ENCODE assay signal across 9 cellular contexts in genomic region chr4:112895785-112896184, GRCh38.
DNase-seq lines count a peak whose midpoint lies in the region; ATAC-seq lines count a peak whose summit lies in the region.
"Had no signal": no experiment of that assay in that cellular context is flagged by ENCODE, and none has a peak within 500 bp of the region (broad histone marks: within the 10 kb centered on the region; RNA-seq: fewer than 3 reads in every experiment).

No MANE protein-coding gene starts in this region.

- no peaks in the 10 kb centered on the region for H3K36me3 ChIP-seq in HUES64 (ENCODE audit: insufficient read depth, low read length)

- WGBS in HUES64, result 36% methylated on average over 3 of the region's 3 CpGs

- peaks cover 56% of the 10 kb centered on the region for H3K4me1 ChIP-seq in HUES64 (ENCODE audit: insufficient read depth, low read length)

- no peaks in the 10 kb centered on the region for H3K36me3 Mint-ChIP-seq in stimulated activated effector memory CD8-positive, alpha-beta T cell treated with anti-CD3 and anti-CD28 coated beads, Interleukin-12 subunit alpha, Interleukin-12 subunit beta, amount 100 ng/mL, for 72 hours
- H3K36me3 Mint-ChIP-seq: memory B cell had no signal

- H3K4me1 Mint-ChIP-seq in stimulated activated effector memory CD8-positive, alpha-beta T cell treated with anti-CD3 and anti-CD28 coated beads, Interleukin-12 subunit alpha, Interleukin-12 subunit beta, amount 100 ng/mL, for 72 hours, result no peaks in the 10 kb centered on the region

- no peak overlapping the region for H3K4me3 Mint-ChIP-seq in stimulated activated effector memory CD8-positive, alpha-beta T cell treated with anti-CD3 and anti-CD28 coated beads, Interleukin-12 subunit alpha, Interleukin-12 subunit beta, amount 100 ng/mL, for 72 hours
- H3K4me3 Mint-ChIP-seq: memory B cell had no signal

- H3K27ac ChIP-seq in HUES64 (ENCODE audit: low read depth, low read length), result peak overlapping the region; percentile 77

- no peak overlapping the region; the same call in 1 of the 2 replicates for H3K9ac ChIP-seq in HUES64 (ENCODE audit: low read depth, low read length)

- H3K9me3 ChIP-seq in HUES64 (ENCODE audit: insufficient read depth, low read depth, low read length), result no peaks in the 10 kb centered on the region

- no peaks in the 10 kb centered on the region for H3K27me3 ChIP-seq in HUES64 (ENCODE audit: insufficient read depth, low read length)

- H3K4me3 ChIP-seq in HUES64 (ENCODE audit: low read length), result no peak overlapping the region

- no peaks in the 10 kb centered on the region for H3K9me3 Mint-ChIP-seq in stimulated activated effector memory CD8-positive, alpha-beta T cell treated with anti-CD3 and anti-CD28 coated beads, Interleukin-12 subunit alpha, Interleukin-12 subunit beta, amount 100 ng/mL, for 72 hours
- H3K9me3 Mint-ChIP-seq: memory B cell had no signal

- DNase-seq in globus pallidus (ENCODE audit: low spot score), result peak; percentile 89
- no peak for DNase-seq in stimulated activated effector memory CD8-positive, alpha-beta T cell treated with anti-CD3 and anti-CD28 coated beads, Interleukin-12 subunit alpha, Interleukin-12 subunit beta, amount 100 ng/mL, for 72 hours (ENCODE audit: low spot score in 2 of 2)
- DNase-seq in NCI-H1105 treated with DMSO at 0.1 percent for 48 hours (lab: John Stamatoyannopoulos, UW), result no peak
- DNase-seq in DMS114 treated with DMSO at 0.1 percent for 48 hours (lab: John Stamatoyannopoulos, UW; ENCODE audit: unreplicated experiment), result no peak
- no peak for DNase-seq in UCSD-AML1 (lab: John Stamatoyannopoulos, UW; ENCODE audit: unreplicated experiment)
- no peak for DNase-seq in AG20443 (ENCODE audit: low spot score)

- peak; percentile 70 for ATAC-seq in GM21390 (IDR thresholded peaks at IDR 0.05; ENCODE audit: unreplicated experiment)
- peak; percentile 83 for ATAC-seq in stimulated activated effector memory CD8-positive, alpha-beta T cell treated with anti-CD3 and anti-CD28 coated beads, Interleukin-12 subunit alpha, Interleukin-12 subunit beta, amount 100 ng/mL, for 72 hours

- no peak overlapping the region for H3K27ac Mint-ChIP-seq in stimulated activated effector memory CD8-positive, alpha-beta T cell treated with anti-CD3 and anti-CD28 coated beads, Interleukin-12 subunit alpha, Interleukin-12 subunit beta, amount 100 ng/mL, for 72 hours
- H3K27ac Mint-ChIP-seq: memory B cell had no signal
